Comparison of ENCODE assay signal across 1 cellular context in genomic region chr13:68257111-68257842, GRCh38.
TF ChIP-seq lines count a peak whose summit lies in the region.

No MANE protein-coding gene starts in this region.

TF ChIP-seq in WTC11, 78 proteins besides CTCF, POLR2A, EP300 and RAD21 (continued from another document):
- TF ChIP-seq AFF4 (CRISPR knock-in tag; IDR thresholded peaks at IDR 0.05; ENCODE audit: borderline replicate concordance), result no peak
- no peak for TF ChIP-seq MXD4 (CRISPR knock-in tag; IDR thresholded peaks at IDR 0.05; ENCODE audit: borderline replicate concordance)
- no peak for TF ChIP-seq FOXJ3 (CRISPR knock-in tag; IDR thresholded peaks at IDR 0.05; ENCODE audit: borderline replicate concordance)
- TF ChIP-seq ZNF396 (CRISPR knock-in tag; IDR thresholded peaks at IDR 0.05; ENCODE audit: borderline replicate concordance), result no peak
- TF ChIP-seq ATF1 (CRISPR knock-in tag; IDR thresholded peaks at IDR 0.05), result no peak
- no peak for TF ChIP-seq NFATC4 (CRISPR knock-in tag; IDR thresholded peaks at IDR 0.05)
- no peak for TF ChIP-seq E2F5 (CRISPR knock-in tag; IDR thresholded peaks at IDR 0.05)
- TF ChIP-seq JAZF1 (CRISPR knock-in tag; IDR thresholded peaks at IDR 0.05), result no peak
